Comparison of ENCODE assay signal across 8 cellular contexts in the genomic region with DNA sequence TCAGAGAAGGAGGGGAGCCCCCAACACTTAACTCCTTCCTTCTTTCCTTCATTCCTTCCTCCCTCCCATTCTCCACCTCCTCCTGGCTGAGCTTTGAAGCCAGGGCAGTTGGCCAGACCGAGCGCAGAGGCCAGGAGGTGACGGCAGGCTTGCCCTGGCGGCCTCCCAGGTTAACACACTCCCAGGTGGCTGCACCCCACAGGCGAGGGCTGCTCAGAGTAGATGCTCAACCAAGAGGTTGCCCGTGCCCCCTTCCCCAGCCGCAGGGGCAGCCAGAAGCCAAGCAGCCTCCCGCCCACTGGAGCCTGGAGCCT. TPM values are rescaled to one million over a fixed set of nuclear protein-coding genes. Genes with fewer than 3 reads are reported as not detected.
DNase-seq lines count a peak whose midpoint lies in the region; ATAC-seq and TF ChIP-seq lines count a peak whose summit lies in the region.

No MANE protein-coding gene starts in this region.

- peak overlapping the region; percentile 59 to 87 (median 73) for H3K4me3 Mint-ChIP-seq in naive thymus-derived CD8-positive, alpha-beta T cell

- no peaks in the 10 kb centered on the region for H3K9me2 ChIP-seq in MM.1S (replicated peaks; ENCODE audit: insufficient read depth, low read length)

- H3K4me2 ChIP-seq in MM.1S (ENCODE audit: low read depth, low read length), result peak overlapping the region; percentile 94

- H4K20me1 ChIP-seq in MM.1S (ENCODE audit: insufficient read depth, low read length), result no peaks in the 10 kb centered on the region

- H3K4me1 Mint-ChIP-seq in naive thymus-derived CD8-positive, alpha-beta T cell, result peaks cover 19 to 36% (median 34%) of the 10 kb centered on the region in 4 donors

- peak overlapping the region; percentile 77 for H2AFZ ChIP-seq in MM.1S (ENCODE audit: low read length)

- H3K9me3 Mint-ChIP-seq in naive thymus-derived CD8-positive, alpha-beta T cell, result no peaks in the 10 kb centered on the region

- H3F3A ChIP-seq in MM.1S (ENCODE audit: insufficient read depth, low read length), result no peaks in the 10 kb centered on the region

- H3K36me3 Mint-ChIP-seq in naive thymus-derived CD8-positive, alpha-beta T cell, result no peaks in the 10 kb centered on the region

- POLR2A ChIA-PET in AG04450 (lab: Yijun Ruan, JAX), result interaction anchor here (0.7 to 3.7 kb wide), 7 partner anchors 10 to 359 kb away, joined by 3 to 25 read pairs (median 4); a partner anchor contains a TSS
- POLR2A ChIA-PET in naive thymus-derived CD8-positive, alpha-beta T cell (lab: Charles Lee), result interaction anchor here (0.9 to 3.4 kb wide), 7 partner anchors 10 to 359 kb away, joined by 3 to 31 read pairs (median 4); a partner anchor contains a TSS

- H3K36me3 ChIP-seq in MM.1S (replicated peaks; ENCODE audit: insufficient read depth, low read length), result no peaks in the 10 kb centered on the region

- H3K9ac ChIP-seq in MM.1S (ENCODE audit: low read length), result peak overlapping the region; percentile 34

- H3K27ac ChIP-seq in AG04450 (ENCODE audit: low read depth, low read length) (peak overlapping the region; percentile 31), MM.1S (ENCODE audit: low read length) (no peak overlapping the region), cingulate gyrus (ENCODE audit: low read depth, low read length) (peak overlapping the region; percentile 65)

- H3K27me3 Mint-ChIP-seq in naive thymus-derived CD8-positive, alpha-beta T cell, result no peaks in the 10 kb centered on the region

- CTCF ChIA-PET in AG04450 (lab: Charles Lee), result interaction anchor here (0.7 to 11.7 kb wide), 8 partner anchors 11 to 358 kb away, joined by 3 to 403 read pairs (median 4); a partner anchor contains a TSS

- no peaks in the 10 kb centered on the region for H3K79me2 ChIP-seq in MM.1S (ENCODE audit: low read length)

- no peaks in the 10 kb centered on the region for H3K27me3 ChIP-seq in AG04450 (ENCODE audit: control insufficient read depth, insufficient read depth, low read length)
- peaks cover 9% of the 10 kb centered on the region; the same call in 1 of the 2 replicates for H3K27me3 ChIP-seq in MM.1S (replicated peaks; ENCODE audit: insufficient read depth, low read length)

- TF ChIP-seq CTCF in AG04450 (IDR thresholded peaks at IDR 0.05; ENCODE audit: low read depth, low read length), result no peak
- no peak for TF ChIP-seq CTCF in MM.1S (IDR thresholded peaks at IDR 0.05; ENCODE audit: low read length)

- no peak for ATAC-seq in naive thymus-derived CD8-positive, alpha-beta T cell
- ATAC-seq in GM19463 (IDR thresholded peaks at IDR 0.05; ENCODE audit: unreplicated experiment), result no peak

- H3K27ac Mint-ChIP-seq in naive thymus-derived CD8-positive, alpha-beta T cell, result peak overlapping the region in 7 of 10 donors; percentile 48 to 88 (median 78)

- H3K9me3 ChIP-seq in AG04450 (ENCODE audit: control insufficient read depth, insufficient read depth, low read length) (no peaks in the 10 kb centered on the region; the same call in 1 of the 2 replicates), MM.1S (replicated peaks; ENCODE audit: insufficient read depth, low read length) (no peaks in the 10 kb centered on the region)

- H3K4me1 ChIP-seq in MM.1S (ENCODE audit: low read length), result 0 out of 2 replicates have a peak, but pooled peaks cover 3% of the 10 kb centered on the region

- H3K4me3 ChIP-seq in AG04450 (ENCODE audit: low read depth, low read length) (peak overlapping the region; percentile 63), MM.1S (ENCODE audit: low read length) (peak overlapping the region; percentile 49)

- DNase-seq in AG04450 (ENCODE audit: low read depth, low spot score) (no peak), MM.1S (no peak), cerebellar cortex (ENCODE audit: low spot score) (no peak), SW 1271 (lab: John Stamatoyannopoulos, UW) (no peak)
- peak in 1 of 10 donors; percentile 38 for DNase-seq in naive thymus-derived CD8-positive, alpha-beta T cell
- no peak for DNase-seq in stimulated activated CD4-positive, alpha-beta T cell treated with anti-CD3 and anti-CD28 coated beads, Interleukin-4, amount 100 ng/mL, for 4 hours

RNA-seq across cellular contexts. Expression of a gene that starts 6.3 kb away (rescaled TPM):
- polyA plus RNA-seq in AG04450 (2011; rRNA removed), result 6.3 and 8.1 TPM in 2 replicates
- 1.8 and 4.0 TPM in 2 replicates for polyA minus RNA-seq in AG04450 (2011; rRNA and poly(A)+ RNA removed)
- 1 to 10 TPM; 3.6 to 4.4 TPM for total RNA-seq in naive thymus-derived CD8-positive, alpha-beta T cell
- under 1 TPM in 2 of 3 donors, not detected in 1; 0.27 to 0.34 TPM for polyA plus RNA-seq in naive thymus-derived CD8-positive, alpha-beta T cell

RNA-seq across cellular contexts. Expression of a gene that starts 37.4 kb away (rescaled TPM):
- polyA plus RNA-seq in AG04450 (2011; rRNA removed), result 9.6 and 14.4 TPM in 2 replicates
- polyA minus RNA-seq in AG04450 (2011; rRNA and poly(A)+ RNA removed), result 3.2 and 3.6 TPM in 2 replicates
- total RNA-seq in naive thymus-derived CD8-positive, alpha-beta T cell, result under 1 TPM; 0.69 to 0.83 TPM
- not detected for polyA plus RNA-seq in naive thymus-derived CD8-positive, alpha-beta T cell
